In the genomic region with DNA sequence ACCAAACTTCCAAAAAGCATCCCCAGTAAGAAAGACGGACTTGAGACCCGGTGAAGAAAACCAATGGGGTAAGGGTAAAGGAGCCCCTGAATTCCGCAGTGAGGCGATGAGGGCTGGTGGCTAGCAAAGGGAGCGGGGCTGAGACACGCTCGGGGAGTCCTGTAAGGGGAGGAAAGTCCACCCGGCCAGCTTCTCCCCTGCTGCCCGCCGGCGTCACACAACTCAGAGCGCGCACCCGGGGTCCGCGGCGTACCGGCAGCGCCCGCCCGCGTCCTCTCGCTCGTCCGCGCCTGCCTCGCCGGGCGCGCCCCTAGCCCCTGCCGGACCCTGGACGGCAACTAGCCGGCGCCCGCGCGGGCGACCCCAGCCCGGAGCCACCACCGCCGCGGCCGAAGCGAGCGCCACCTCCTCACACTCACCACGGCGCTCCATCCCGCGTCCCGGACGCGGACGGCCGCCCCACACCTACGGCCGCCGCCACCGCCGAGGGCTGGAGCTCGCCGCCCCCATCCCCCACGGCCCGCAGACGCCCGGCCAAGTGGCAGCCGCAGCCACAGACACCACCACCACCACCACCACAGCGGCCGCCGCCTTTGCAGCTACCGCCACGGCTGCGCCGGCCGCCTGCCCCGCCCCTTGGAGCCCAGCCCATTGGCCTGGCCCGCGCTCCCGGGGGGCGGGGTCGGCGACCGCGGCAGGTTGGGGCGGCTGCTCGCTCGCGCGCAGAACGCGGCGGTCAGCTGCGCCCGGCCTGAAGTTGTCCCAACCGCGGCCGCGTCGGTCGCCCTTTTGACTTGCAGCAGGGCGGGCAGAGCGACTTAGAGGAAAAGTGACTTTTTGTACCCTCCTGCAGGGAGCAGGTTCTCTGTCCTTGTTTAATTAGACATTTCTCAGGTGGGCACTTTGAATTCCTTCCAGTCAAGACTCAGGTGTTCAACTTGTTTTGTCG, we compare ENCODE assay signal across 8 cellular contexts. TPM values are rescaled to one million over a fixed set of nuclear protein-coding genes. Genes with fewer than 3 reads are reported as not detected.
DNase-seq lines count a peak whose midpoint lies in the region; ATAC-seq and TF ChIP-seq lines count a peak whose summit lies in the region.

No MANE protein-coding gene starts in this region.

- peak overlapping the region; percentile 74 for H2AFZ ChIP-seq in SK-N-SH (ENCODE audit: low read depth)

- intact Hi-C loops in colonic mucosa (cut with DNase I): loop anchor here (5.0 kb wide), 1 partner anchor 80 kb away; no protein-coding TSS in a partner anchor
- intact Hi-C loops in left lung (cut with DNase I): no loop called here

- CTCF ChIA-PET in SK-N-SH (lab: Yijun Ruan, JAX): interaction anchor here (0.6 to 4.2 kb wide), 11 partner anchors 10 to 208 kb away, joined by 3 to 29 read pairs (median 3); no protein-coding TSS in a partner anchor

- H3K9me3 ChIP-seq in SK-N-SH (peaks cover 9% of the 10 kb centered on the region), colonic mucosa (no peaks in the 10 kb centered on the region), left lung (peaks cover 0 to 7% of the 10 kb centered on the region in 2 donors)

- H3K9me3 Mint-ChIP-seq in stimulated activated naive B cell treated with anti-CD40 and anti-IgM and Interleukin-4, amounts not matched to agents 10 μg/mL and 1 μg/mL and 100 μg/mL, for 72 hours: peaks cover 10 to 17% of the 10 kb centered on the region in 2 donors

- peaks cover 10% of the 10 kb centered on the region for H3F3A ChIP-seq in SK-N-SH (replicated peaks; ENCODE audit: insufficient read depth)

- peaks cover 70 to 79% of the 10 kb centered on the region in 2 donors for H3K27me3 Mint-ChIP-seq in stimulated activated naive B cell treated with anti-CD40 and anti-IgM and Interleukin-4, amounts not matched to agents 10 μg/mL and 1 μg/mL and 100 μg/mL, for 72 hours

- no peak overlapping the region for H3K27ac Mint-ChIP-seq in stimulated activated naive B cell treated with anti-CD40 and anti-IgM and Interleukin-4, amounts not matched to agents 10 μg/mL and 1 μg/mL and 100 μg/mL, for 72 hours

- no peaks in the 10 kb centered on the region for H3K9me2 ChIP-seq in SK-N-SH

- H3K36me3 ChIP-seq in SK-N-SH (replicated peaks in 1 of 2; ENCODE audit: control insufficient read depth in 1 of 2, insufficient read depth in 2 of 2, low read length in 1 of 2) (no peaks in the 10 kb centered on the region), colonic mucosa (no peaks in the 10 kb centered on the region), left lung (no peaks in the 10 kb centered on the region)

- TF ChIP-seq RAD21 in SK-N-SH (IDR thresholded peaks at IDR 0.05; ENCODE audit: low read length): no peak; the same call in 1 of the 2 replicates

- peaks cover 9 to 13% of the 10 kb centered on the region in 2 donors for H3K4me1 Mint-ChIP-seq in stimulated activated naive B cell treated with anti-CD40 and anti-IgM and Interleukin-4, amounts not matched to agents 10 μg/mL and 1 μg/mL and 100 μg/mL, for 72 hours

- H3K79me2 ChIP-seq in SK-N-SH (ENCODE audit: insufficient read depth): peaks cover 20% of the 10 kb centered on the region; the same call in 1 of the 2 replicates

- H3K27ac ChIP-seq in SK-N-SH (ENCODE audit: low read depth in 2 of 2, low read length in 1 of 2) (no peak overlapping the region; a peak in 1 of 4 replicates), colonic mucosa (no peak overlapping the region), left lung (peak overlapping the region; percentile 78 to 84)

- POLR2A ChIA-PET in SK-N-SH (lab: Yijun Ruan, JAX): interaction anchor here (0.6 to 1.6 kb wide), 3 partner anchors 10 to 486 kb away, joined by 3 to 11 read pairs (median 5); a partner anchor contains a TSS

- no peaks in the 10 kb centered on the region for H4K20me1 ChIP-seq in SK-N-SH (ENCODE audit: insufficient read depth)

- no peak for TF ChIP-seq EP300 in SK-N-SH (IDR thresholded peaks at IDR 0.05; ENCODE audit: borderline replicate concordance in 1 of 2, low read depth in 1 of 2, low read length in 1 of 2)

- ATAC-seq in GM19467 (IDR thresholded peaks at IDR 0.05; ENCODE audit: unreplicated experiment) (peak; percentile 91), left lung (peak; percentile 95)
- ATAC-seq in stimulated activated naive B cell treated with anti-CD40 and anti-IgM and Interleukin-4, amounts not matched to agents 10 μg/mL and 1 μg/mL and 100 μg/mL, for 72 hours (replicated peaks): peak; percentile 87

- H3K36me3 Mint-ChIP-seq in stimulated activated naive B cell treated with anti-CD40 and anti-IgM and Interleukin-4, amounts not matched to agents 10 μg/mL and 1 μg/mL and 100 μg/mL, for 72 hours: peaks cover 0 to 8% of the 10 kb centered on the region in 2 donors

- H3K27me3 ChIP-seq in SK-N-SH (ENCODE audit: insufficient read depth): no peaks in the 10 kb centered on the region
- peaks cover 13% of the 10 kb centered on the region for H3K27me3 ChIP-seq in colonic mucosa
- peaks cover 0 to 67% of the 10 kb centered on the region in 2 donors for H3K27me3 ChIP-seq in left lung

- peak; percentile 29 for DNase-seq in DMS114 treated with DMSO at 0.1 percent for 48 hours (lab: John Stamatoyannopoulos, UW; ENCODE audit: unreplicated experiment)
- DNase-seq in HK-2 (ENCODE audit: unreplicated experiment): peak; percentile 90
- peak; percentile 96 for DNase-seq in SK-N-SH
- DNase-seq in colonic mucosa: peak; percentile 83
- DNase-seq in left lung: peak; percentile 84 to 96
- peak; percentile 7 for DNase-seq in stimulated activated naive B cell treated with anti-CD40 and anti-IgM and Interleukin-4, amounts not matched to agents 10 μg/mL and 1 μg/mL and 100 μg/mL, for 72 hours
- DNase-seq in occipital lobe (lab: John Stamatoyannopoulos, UW): no peak

- H3K4me3 ChIP-seq in SK-N-SH (ENCODE audit: low read depth in 2 of 2, low read length in 1 of 2): peak overlapping the region; percentile 59 to 80
- H3K4me3 ChIP-seq in colonic mucosa: peak overlapping the region; percentile 50
- H3K4me3 ChIP-seq in left lung: peak overlapping the region; percentile 52 to 56

- H3K9ac ChIP-seq in SK-N-SH (peak overlapping the region; percentile 55), colonic mucosa (ENCODE audit: low read depth in 2 of 2, low read length in 2 of 2) (peak overlapping the region; percentile 28 to 58)

- 3% methylated on average over 27 of the region's 102 CpGs for WGBS in SK-N-SH (ENCODE audit: low lambda C conversion rate)

- TF ChIP-seq CTCF in SK-N-SH (IDR thresholded peaks at IDR 0.05) (no peak), colonic mucosa (IDR thresholded peaks at IDR 0.05) (no peak), left lung (IDR thresholded peaks at IDR 0.05) (no peak)

- H3K4me1 ChIP-seq in SK-N-SH (ENCODE audit: control insufficient read depth in 1 of 2, insufficient read depth in 2 of 2, low read depth in 1 of 2, low read length in 1 of 2): peaks cover 0 to 9% of the 10 kb centered on the region in 2 experiments; a peak in 2 of 4 replicates
- no peaks in the 10 kb centered on the region for H3K4me1 ChIP-seq in colonic mucosa
- peaks cover 0 to 22% of the 10 kb centered on the region in 2 donors for H3K4me1 ChIP-seq in left lung

- peak overlapping the region; percentile 65 to 77 for H3K4me3 Mint-ChIP-seq in stimulated activated naive B cell treated with anti-CD40 and anti-IgM and Interleukin-4, amounts not matched to agents 10 μg/mL and 1 μg/mL and 100 μg/mL, for 72 hours

- H3K4me2 ChIP-seq in SK-N-SH: peak overlapping the region; percentile 66

TF ChIP-seq in SK-N-SH, 30 proteins besides CTCF, POLR2A, EP300 and RAD21:
- TF ChIP-seq CHD2 (IDR thresholded peaks at IDR 0.05; ENCODE audit: low read length, partially characterized antibody): peak; percentile 41
- no peak for TF ChIP-seq RXRA (IDR thresholded peaks at IDR 0.05; ENCODE audit: borderline replicate concordance, low read depth)
- TF ChIP-seq TAF1 (IDR thresholded peaks at IDR 0.05; ENCODE audit: borderline replicate concordance, low read depth, low read length): peak; percentile 67; the same call in 1 of the 2 replicates
- TF ChIP-seq YY1 (IDR thresholded peaks at IDR 0.05; ENCODE audit: low read depth): no peak
- TF ChIP-seq POLR2AphosphoS5 (IDR thresholded peaks at IDR 0.05; ENCODE audit: low read depth, low read length): peak; percentile 43; the same call in 1 of the 2 replicates
- TF ChIP-seq ELF1 (IDR thresholded peaks at IDR 0.05): no peak
- peak; percentile 66 for TF ChIP-seq NRF1 (IDR thresholded peaks at IDR 0.05; ENCODE audit: low read depth, low read length)
- no peak for TF ChIP-seq GABPA (IDR thresholded peaks at IDR 0.05; ENCODE audit: low read depth)
- TF ChIP-seq EZH2phosphoT487 (IDR thresholded peaks at IDR 0.05; ENCODE audit: borderline replicate concordance, low read depth): no peak
- peak; percentile 22; the same call in 1 of the 2 replicates for TF ChIP-seq SIN3A (IDR thresholded peaks at IDR 0.05; ENCODE audit: borderline replicate concordance, low read depth, low read length)
- TF ChIP-seq, protein P1, sequence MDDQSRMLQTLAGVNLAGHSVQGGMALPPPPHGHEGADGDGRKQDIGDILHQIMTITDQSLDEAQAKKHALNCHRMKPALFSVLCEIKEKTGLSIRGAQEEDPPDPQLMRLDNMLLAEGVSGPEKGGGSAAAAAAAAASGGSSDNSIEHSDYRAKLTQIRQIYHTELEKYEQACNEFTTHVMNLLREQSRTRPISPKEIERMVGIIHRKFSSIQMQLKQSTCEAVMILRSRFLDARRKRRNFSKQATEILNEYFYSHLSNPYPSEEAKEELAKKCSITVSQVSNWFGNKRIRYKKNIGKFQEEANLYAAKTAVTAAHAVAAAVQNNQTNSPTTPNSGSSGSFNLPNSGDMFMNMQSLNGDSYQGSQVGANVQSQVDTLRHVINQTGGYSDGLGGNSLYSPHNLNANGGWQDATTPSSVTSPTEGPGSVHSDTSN (IDR thresholded peaks at IDR 0.05): 0 out of 2 replicates have a peak, but pooled peaks have one; percentile 9
- 0 out of 2 replicates have a peak, but pooled peaks have one; percentile 54 for TF ChIP-seq MXI1 (IDR thresholded peaks at IDR 0.05; ENCODE audit: low read depth, low read length)
- peak; percentile 63 for TF ChIP-seq NFIC (IDR thresholded peaks at IDR 0.05; ENCODE audit: borderline replicate concordance)

RNA-seq across cellular contexts. Expression of a gene that starts 10.0 kb away (rescaled TPM):
- 20.1 and 23.3 TPM in 2 replicates for polyA plus RNA-seq in SK-N-SH (2012; rRNA removed)
- 24.8 and 27.1 TPM in 2 replicates for polyA plus RNA-seq in SK-N-SH (2012; cell fraction: cytosol; rRNA removed)
- 17.9 and 40.4 TPM in 2 replicates for polyA plus RNA-seq in SK-N-SH (2012; cell fraction: nucleus; rRNA removed)
- total RNA-seq in colonic mucosa: 1 to 10 TPM; 2.5 to 8.6 TPM
- total RNA-seq in left lung: 10 to 100 TPM; 42.3 to 55.2 TPM
- total RNA-seq in occipital lobe: 15.4 TPM

Comparison
In these comparisons a context has a peak if more than half of its experiments do, and no peak if none do; other contexts are left out.
1. H3K27ac ChIP-seq: peak in left lung (2 of 2); none in SK-N-SH (0 of 2) and colonic mucosa (single experiment).
2. Peak in every context shown above with its lines, with median percentiles within 50 percentile points of each other: ATAC-seq and H3K4me3 ChIP-seq.